1 cellular context compared by ENCODE assay signal in the genomic region with DNA sequence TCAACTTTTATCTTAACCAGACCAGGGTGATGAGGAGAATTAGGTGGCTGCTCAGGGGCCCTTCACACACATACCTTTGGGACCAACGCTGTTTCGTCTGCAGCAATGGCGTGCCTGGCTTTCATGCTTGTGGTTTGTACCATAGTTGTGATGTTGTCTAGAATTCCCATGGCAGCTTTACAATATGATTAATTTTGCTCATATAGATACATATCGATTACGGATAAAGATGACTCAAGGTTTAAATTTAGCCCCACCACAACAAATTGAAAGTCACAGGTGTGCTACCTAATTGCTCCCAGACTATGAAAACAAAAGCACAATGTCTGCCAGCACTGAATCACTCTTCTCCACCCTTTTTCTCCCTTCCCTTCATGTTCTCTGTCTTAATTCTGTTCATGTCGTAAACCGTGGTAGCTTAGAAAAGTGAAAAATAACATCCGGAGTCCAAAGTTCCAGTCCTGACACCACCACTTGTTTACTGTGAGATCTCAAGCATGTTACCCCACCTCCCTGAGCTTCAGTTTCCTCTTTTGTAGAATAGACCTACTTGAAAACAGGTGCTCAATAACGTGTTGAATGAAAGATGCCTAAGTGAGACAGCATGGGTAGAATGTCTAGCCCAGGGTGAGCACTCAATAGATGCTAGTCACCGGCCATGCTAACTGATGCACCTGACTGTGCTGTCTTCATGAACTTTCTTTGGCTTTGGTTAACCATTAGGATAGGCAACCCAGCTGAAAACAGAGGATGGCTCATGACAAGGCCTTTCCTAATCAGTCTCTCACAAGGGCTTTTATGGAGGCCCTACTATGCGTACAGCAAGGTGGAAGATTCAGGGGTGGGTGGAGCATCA.
TF ChIP-seq lines count a peak whose summit lies in the region.

No MANE protein-coding gene starts in this region.

TF ChIP-seq in GM12878, 131 proteins besides CTCF, POLR2A, EP300 and RAD21 (continued from another document):
- TF ChIP-seq, protein P1, sequence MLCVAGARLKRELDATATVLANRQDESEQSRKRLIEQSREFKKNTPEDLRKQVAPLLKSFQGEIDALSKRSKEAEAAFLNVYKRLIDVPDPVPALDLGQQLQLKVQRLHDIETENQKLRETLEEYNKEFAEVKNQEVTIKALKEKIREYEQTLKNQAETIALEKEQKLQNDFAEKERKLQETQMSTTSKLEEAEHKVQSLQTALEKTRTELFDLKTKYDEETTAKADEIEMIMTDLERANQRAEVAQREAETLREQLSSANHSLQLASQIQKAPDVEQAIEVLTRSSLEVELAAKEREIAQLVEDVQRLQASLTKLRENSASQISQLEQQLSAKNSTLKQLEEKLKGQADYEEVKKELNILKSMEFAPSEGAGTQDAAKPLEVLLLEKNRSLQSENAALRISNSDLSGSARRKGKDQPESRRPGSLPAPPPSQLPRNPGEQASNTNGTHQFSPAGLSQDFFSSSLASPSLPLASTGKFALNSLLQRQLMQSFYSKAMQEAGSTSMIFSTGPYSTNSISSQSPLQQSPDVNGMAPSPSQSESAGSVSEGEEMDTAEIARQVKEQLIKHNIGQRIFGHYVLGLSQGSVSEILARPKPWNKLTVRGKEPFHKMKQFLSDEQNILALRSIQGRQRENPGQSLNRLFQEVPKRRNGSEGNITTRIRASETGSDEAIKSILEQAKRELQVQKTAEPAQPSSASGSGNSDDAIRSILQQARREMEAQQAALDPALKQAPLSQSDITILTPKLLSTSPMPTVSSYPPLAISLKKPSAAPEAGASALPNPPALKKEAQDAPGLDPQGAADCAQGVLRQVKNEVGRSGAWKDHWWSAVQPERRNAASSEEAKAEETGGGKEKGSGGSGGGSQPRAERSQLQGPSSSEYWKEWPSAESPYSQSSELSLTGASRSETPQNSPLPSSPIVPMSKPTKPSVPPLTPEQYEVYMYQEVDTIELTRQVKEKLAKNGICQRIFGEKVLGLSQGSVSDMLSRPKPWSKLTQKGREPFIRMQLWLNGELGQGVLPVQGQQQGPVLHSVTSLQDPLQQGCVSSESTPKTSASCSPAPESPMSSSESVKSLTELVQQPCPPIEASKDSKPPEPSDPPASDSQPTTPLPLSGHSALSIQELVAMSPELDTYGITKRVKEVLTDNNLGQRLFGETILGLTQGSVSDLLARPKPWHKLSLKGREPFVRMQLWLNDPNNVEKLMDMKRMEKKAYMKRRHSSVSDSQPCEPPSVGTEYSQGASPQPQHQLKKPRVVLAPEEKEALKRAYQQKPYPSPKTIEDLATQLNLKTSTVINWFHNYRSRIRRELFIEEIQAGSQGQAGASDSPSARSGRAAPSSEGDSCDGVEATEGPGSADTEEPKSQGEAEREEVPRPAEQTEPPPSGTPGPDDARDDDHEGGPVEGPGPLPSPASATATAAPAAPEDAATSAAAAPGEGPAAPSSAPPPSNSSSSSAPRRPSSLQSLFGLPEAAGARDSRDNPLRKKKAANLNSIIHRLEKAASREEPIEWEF (IDR thresholded peaks at IDR 0.05; ENCODE audit: insufficient replicate concordance, low read depth, low read length), result peak; percentile 85
- TF ChIP-seq, protein P2, sequence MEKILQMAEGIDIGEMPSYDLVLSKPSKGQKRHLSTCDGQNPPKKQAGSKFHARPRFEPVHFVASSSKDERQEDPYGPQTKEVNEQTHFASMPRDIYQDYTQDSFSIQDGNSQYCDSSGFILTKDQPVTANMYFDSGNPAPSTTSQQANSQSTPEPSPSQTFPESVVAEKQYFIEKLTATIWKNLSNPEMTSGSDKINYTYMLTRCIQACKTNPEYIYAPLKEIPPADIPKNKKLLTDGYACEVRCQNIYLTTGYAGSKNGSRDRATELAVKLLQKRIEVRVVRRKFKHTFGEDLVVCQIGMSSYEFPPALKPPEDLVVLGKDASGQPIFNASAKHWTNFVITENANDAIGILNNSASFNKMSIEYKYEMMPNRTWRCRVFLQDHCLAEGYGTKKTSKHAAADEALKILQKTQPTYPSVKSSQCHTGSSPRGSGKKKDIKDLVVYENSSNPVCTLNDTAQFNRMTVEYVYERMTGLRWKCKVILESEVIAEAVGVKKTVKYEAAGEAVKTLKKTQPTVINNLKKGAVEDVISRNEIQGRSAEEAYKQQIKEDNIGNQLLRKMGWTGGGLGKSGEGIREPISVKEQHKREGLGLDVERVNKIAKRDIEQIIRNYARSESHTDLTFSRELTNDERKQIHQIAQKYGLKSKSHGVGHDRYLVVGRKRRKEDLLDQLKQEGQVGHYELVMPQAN (conservative IDR thresholded peaks at IDR 0.05), result no peak
- TF ChIP-seq JUND (IDR thresholded peaks at IDR 0.05; ENCODE audit: low read depth, low read length) (no peak), NFIC (IDR thresholded peaks at IDR 0.05; ENCODE audit: low read depth, low read length) (peak; percentile 70), SUZ12 (IDR thresholded peaks at IDR 0.05; ENCODE audit: unreplicated experiment) (no peak), JUNB (IDR thresholded peaks at IDR 0.05) (peak; percentile 51)
- TF ChIP-seq, protein P3, sequence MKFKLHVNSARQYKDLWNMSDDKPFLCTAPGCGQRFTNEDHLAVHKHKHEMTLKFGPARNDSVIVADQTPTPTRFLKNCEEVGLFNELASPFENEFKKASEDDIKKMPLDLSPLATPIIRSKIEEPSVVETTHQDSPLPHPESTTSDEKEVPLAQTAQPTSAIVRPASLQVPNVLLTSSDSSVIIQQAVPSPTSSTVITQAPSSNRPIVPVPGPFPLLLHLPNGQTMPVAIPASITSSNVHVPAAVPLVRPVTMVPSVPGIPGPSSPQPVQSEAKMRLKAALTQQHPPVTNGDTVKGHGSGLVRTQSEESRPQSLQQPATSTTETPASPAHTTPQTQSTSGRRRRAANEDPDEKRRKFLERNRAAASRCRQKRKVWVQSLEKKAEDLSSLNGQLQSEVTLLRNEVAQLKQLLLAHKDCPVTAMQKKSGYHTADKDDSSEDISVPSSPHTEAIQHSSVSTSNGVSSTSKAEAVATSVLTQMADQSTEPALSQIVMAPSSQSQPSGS (IDR thresholded peaks at IDR 0.05; ENCODE audit: low read length), result peak; percentile 74
TF ChIP-seq in GM12878: peak in this region for 9.
